8 cellular contexts compared by ENCODE assay signal in the genomic region with DNA sequence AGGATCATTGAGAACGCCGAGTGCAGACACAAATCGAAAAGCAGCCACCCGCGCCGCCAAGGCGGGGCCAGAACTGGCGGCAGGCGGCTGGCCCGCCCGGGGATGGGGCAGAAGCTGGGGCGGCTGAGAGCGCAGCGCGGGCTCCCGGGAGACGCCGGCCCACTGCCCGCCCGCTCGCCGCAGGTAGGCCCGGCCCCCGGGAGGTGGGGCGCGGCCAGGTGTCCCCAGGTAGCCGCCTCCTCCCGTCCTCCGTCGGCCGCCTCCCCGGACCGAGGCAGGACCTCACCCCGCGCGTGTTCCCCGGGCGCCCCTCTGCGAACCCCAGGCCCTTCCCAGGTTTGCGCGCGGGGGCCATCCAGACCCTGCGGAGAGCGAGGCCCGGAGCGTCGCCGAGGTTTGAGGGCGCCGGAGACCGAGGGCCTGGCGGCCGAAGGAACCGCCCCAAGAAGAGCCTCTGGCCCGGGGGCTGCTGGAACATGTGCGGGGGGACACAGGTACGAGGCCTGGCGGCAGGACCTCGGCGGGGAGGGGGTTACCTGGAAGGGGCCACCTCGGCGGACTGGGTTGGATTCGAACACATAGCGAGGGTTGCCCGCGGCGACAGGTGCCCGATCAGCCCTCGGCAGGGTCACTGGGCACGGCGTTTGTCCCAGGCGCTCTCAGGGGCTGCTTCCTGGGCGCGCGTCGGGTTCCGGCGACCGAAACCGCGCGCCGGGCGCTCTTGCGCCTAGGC. TPM values are rescaled to one million over a fixed set of nuclear protein-coding genes. Genes with fewer than 3 reads are reported as not detected.
DNase-seq lines count a peak whose midpoint lies in the region; ATAC-seq, FAIRE-seq and TF ChIP-seq lines count a peak whose summit lies in the region.

Gene PRRG4, plus strand, starts transcription at position 248 of the 733 bp plus-strand sequence. CDS start 603 bp downstream, outside the sequence.

- peak; percentile 20 for DNase-seq in A172 (ENCODE audit: low spot score)
- peak; percentile 64 for DNase-seq in GM12892 (ENCODE audit: insufficient read length)
- DNase-seq in NAMALWA (ENCODE audit: low spot score): peak; percentile 67
- DNase-seq in activated CD4-positive, alpha-beta T cell treated with anti-CD3 and anti-CD28 coated beads, Interleukin-2, amount 50 U/mL, for 48 hours: peak; percentile 58 to 70
- DNase-seq in fibroblast of gingiva (ENCODE audit: low read depth): peak; percentile 4
- peak in 3 of 9 donors; percentile 7 to 68 (median 31) for DNase-seq in naive thymus-derived CD4-positive, alpha-beta T cell
- peak; percentile 27 to 40 for DNase-seq in tibial nerve (ENCODE audit: low spot score in 2 of 2)

- peaks cover 0 to 23% (median 13%) of the 10 kb centered on the region in 7 donors for H3K4me1 Mint-ChIP-seq in naive thymus-derived CD4-positive, alpha-beta T cell

- TF ChIP-seq POLR2A in GM12892 (IDR thresholded peaks at IDR 0.05; ENCODE audit: low read depth, low read length): peak; percentile 80; the same call in 1 of the 2 replicates
- peak in 1 of 2 donors; percentile 69 for TF ChIP-seq POLR2A in tibial nerve (IDR thresholded peaks at IDR 0.05)

- H3K27ac ChIP-seq in naive thymus-derived CD4-positive, alpha-beta T cell (ENCODE audit: low read depth, low read length): no peak within 1 kb of the TSS
- peak within 1 kb of the TSS; percentile 64 to 90 (median 86) for H3K27ac ChIP-seq in tibial nerve

- H3K27ac Mint-ChIP-seq in naive thymus-derived CD4-positive, alpha-beta T cell: peak within 1 kb of the TSS in 1 of 9 donors; percentile 80

- peak within 1 kb of the TSS; percentile 76 to 90 (median 82) for H3K4me3 Mint-ChIP-seq in naive thymus-derived CD4-positive, alpha-beta T cell

- peaks cover 0 to 4% of the 10 kb centered on the region in 2 donors for H3K4me1 ChIP-seq in naive thymus-derived CD4-positive, alpha-beta T cell (ENCODE audit: control insufficient read depth in 2 of 2, insufficient read depth in 2 of 2, low read length in 2 of 2)
- H3K4me1 ChIP-seq in tibial nerve: peaks cover 0 to 32% (median 6%) of the 10 kb centered on the region in 4 donors

- H3K36me3 Mint-ChIP-seq in naive thymus-derived CD4-positive, alpha-beta T cell: no peaks in the 10 kb centered on the region

- H3K9me3 ChIP-seq in naive thymus-derived CD4-positive, alpha-beta T cell (ENCODE audit: control insufficient read depth in 2 of 3, low read length in 3 of 3): no peaks in the 10 kb centered on the region
- H3K9me3 ChIP-seq in tibial nerve: no peaks in the 10 kb centered on the region

- FAIRE-seq in GM12892 (lab: Jason Lieb, UNC): peak; percentile 92

- peak within 1 kb of the TSS; percentile 52 for H3K4me3 ChIP-seq in naive thymus-derived CD4-positive, alpha-beta T cell (ENCODE audit: low read length)
- H3K4me3 ChIP-seq in tibial nerve: peak within 1 kb of the TSS; percentile 48 to 72 (median 70)

- H3K27me3 Mint-ChIP-seq in naive thymus-derived CD4-positive, alpha-beta T cell: peaks cover 32 to 42% (median 39%) of the 10 kb centered on the region in 5 donors

- peaks cover 0 to 3% (median 0%) of the 10 kb centered on the region in 11 donors for H3K9me3 Mint-ChIP-seq in naive thymus-derived CD4-positive, alpha-beta T cell

- intact Hi-C loops in naive thymus-derived CD4-positive, alpha-beta T cell (cut with micrococcal nuclease): loop anchor here in 1 of 2 donors (2.0 kb wide), 1 partner anchor 63 kb away; the partner anchor contains the start of gene QSER1

- no peaks in the 10 kb centered on the region for H3K36me3 ChIP-seq in naive thymus-derived CD4-positive, alpha-beta T cell (ENCODE audit: control insufficient read depth in 2 of 3, insufficient read depth in 3 of 3, low read length in 3 of 3)
- H3K36me3 ChIP-seq in tibial nerve: no peaks in the 10 kb centered on the region

- H3K27me3 ChIP-seq in naive thymus-derived CD4-positive, alpha-beta T cell (ENCODE audit: control insufficient read depth in 2 of 2, insufficient read depth in 2 of 2, low read length in 2 of 2): no peaks in the 10 kb centered on the region
- H3K27me3 ChIP-seq in tibial nerve: no peaks in the 10 kb centered on the region

- TF ChIP-seq EP300 in tibial nerve (IDR thresholded peaks at IDR 0.05): no peak

- POLR2A ChIA-PET in naive thymus-derived CD4-positive, alpha-beta T cell (lab: Charles Lee): no interaction called here

- peak; percentile 80 for ATAC-seq in HG02588 (IDR thresholded peaks at IDR 0.05; ENCODE audit: unreplicated experiment)
- peak; percentile 78 for ATAC-seq in naive thymus-derived CD4-positive, alpha-beta T cell

- WGBS in tibial nerve, 2 donors: 1 to 3% methylated on average over 60 to 68 of the region's 85 CpGs

- TF ChIP-seq CTCF in tibial nerve (IDR thresholded peaks at IDR 0.05): no peak

- CTCF ChIA-PET in naive thymus-derived CD4-positive, alpha-beta T cell (lab: Charles Lee): no interaction called here

RNA-seq across cellular contexts. Expression of gene PRRG4, which starts in this region (rescaled TPM):
- 1.9 and 3.1 TPM in 2 replicates for total RNA-seq in A172 (2014; rRNA removed; shearing (Covaris generic))
- 2.0 TPM for polyA plus RNA-seq in GM12892 (2012; ENCODE audit: missing spikeins)
- 1 to 10 TPM in 1 of 5 experiments, under 1 TPM in 2, not detected in 2; 0.11 to 2.3 (median 0.48) TPM for total RNA-seq in naive thymus-derived CD4-positive, alpha-beta T cell
- not detected for polyA plus RNA-seq in naive thymus-derived CD4-positive, alpha-beta T cell
- total RNA-seq in tibial nerve: 10 to 100 TPM; 15.0 to 30.8 (median 28.3) TPM
